Comparison of ENCODE assay signal across 6 cellular contexts in genomic region chr22:39079054-39079453, GRCh38. TPM values are rescaled to one million over a fixed set of nuclear protein-coding genes. Genes with fewer than 3 reads are reported as not detected.
"Had no signal": no experiment of that assay in that cellular context is flagged by ENCODE, and none has a peak within 500 bp of the region (broad histone marks: within the 10 kb centered on the region; RNA-seq: fewer than 3 reads in every experiment).

No MANE protein-coding gene starts in this region.

RNA-seq across cellular contexts. Expression of gene APOBEC3H, which starts 18.0 kb away (rescaled TPM):
- total RNA-seq: endodermal cell, gastrocnemius medialis, neural crest cell, occipital lobe, sigmoid colon, urinary bladder had no signal
